ENCODE assay signal across 8 cellular contexts in the genomic region with DNA sequence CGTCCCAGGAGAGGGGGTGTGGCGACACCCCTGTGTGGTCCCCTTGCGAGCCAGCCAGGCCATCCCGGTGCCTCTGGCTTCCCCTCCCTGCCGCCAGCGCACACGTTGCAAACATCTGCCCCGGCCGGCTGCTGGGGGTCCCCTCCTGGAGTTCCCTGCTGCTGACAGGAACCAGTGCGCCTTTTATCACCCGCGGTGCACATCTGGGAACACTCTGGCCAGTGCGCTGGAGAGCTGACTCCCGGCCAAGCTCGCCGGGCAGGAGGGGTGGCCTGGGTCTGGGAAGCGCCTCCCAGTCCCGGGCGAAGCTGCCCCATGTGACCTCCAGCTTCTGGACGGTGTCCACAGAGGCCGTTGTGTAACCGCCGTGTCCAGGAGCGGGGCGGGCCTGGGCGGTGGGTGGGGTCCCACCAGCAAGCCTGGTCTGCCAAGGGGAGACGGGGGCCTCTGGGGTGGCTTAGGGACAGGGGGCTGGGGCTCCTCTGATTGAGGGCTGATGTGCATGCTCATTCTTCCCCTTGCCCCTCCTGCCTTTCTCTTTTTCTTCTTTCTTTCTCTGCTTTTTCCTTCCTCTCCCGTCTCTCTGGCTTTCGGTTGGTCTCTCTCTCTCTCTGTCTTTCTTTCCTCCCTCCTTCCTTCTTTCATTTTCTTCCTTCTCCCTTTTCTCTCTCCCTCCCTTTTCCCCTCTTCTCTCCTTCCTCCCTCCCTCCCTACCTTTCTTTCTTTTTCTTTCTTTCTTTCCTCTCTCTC. TPM values are rescaled to one million over a fixed set of nuclear protein-coding genes. Genes with fewer than 3 reads are reported as not detected.
DNase-seq lines count a peak whose midpoint lies in the region; ATAC-seq, FAIRE-seq and TF ChIP-seq lines count a peak whose summit lies in the region.

No MANE protein-coding gene starts in this region.

- H3K4me2 ChIP-seq in smooth muscle cell: peak overlapping the region; percentile 82

- peak overlapping the region; percentile 24 for H3K4me3 ChIP-seq in smooth muscle cell

- H3K36me3 ChIP-seq in smooth muscle cell (ENCODE audit: low read depth): no peaks in the 10 kb centered on the region

- peak overlapping the region in 2 of 5 experiments; percentile 24 to 40 for H3K4me3 Mint-ChIP-seq in brain
- no peak overlapping the region for H3K4me3 Mint-ChIP-seq in activated CD4-positive, alpha-beta T cell treated with anti-CD3 and anti-CD28 coated beads, Interleukin-2, amount 10 ng/mL, durations not matched to agents 7 days and 5 days

- no peaks in the 10 kb centered on the region for H3K27me3 ChIP-seq in smooth muscle cell (ENCODE audit: low read depth)

- peaks cover 39% of the 10 kb centered on the region for H3K4me1 Mint-ChIP-seq in brain
- H3K4me1 Mint-ChIP-seq in activated CD4-positive, alpha-beta T cell treated with anti-CD3 and anti-CD28 coated beads, Interleukin-2, amount 10 ng/mL, durations not matched to agents 7 days and 5 days: no peaks in the 10 kb centered on the region

- H3K27ac Mint-ChIP-seq in brain: peak overlapping the region in 3 of 5 experiments; percentile 20 to 94 (median 51)
- H3K27ac Mint-ChIP-seq in activated CD4-positive, alpha-beta T cell treated with anti-CD3 and anti-CD28 coated beads, Interleukin-2, amount 10 ng/mL, durations not matched to agents 7 days and 5 days: no peak overlapping the region

- H3K9me3 Mint-ChIP-seq in brain: peaks cover 0 to 24% (median 2%) of the 10 kb centered on the region in 5 experiments
- no peaks in the 10 kb centered on the region for H3K9me3 Mint-ChIP-seq in activated CD4-positive, alpha-beta T cell treated with anti-CD3 and anti-CD28 coated beads, Interleukin-2, amount 10 ng/mL, durations not matched to agents 7 days and 5 days

- peaks cover 8% of the 10 kb centered on the region for H3K27me3 Mint-ChIP-seq in brain
- H3K27me3 Mint-ChIP-seq in activated CD4-positive, alpha-beta T cell treated with anti-CD3 and anti-CD28 coated beads, Interleukin-2, amount 10 ng/mL, durations not matched to agents 7 days and 5 days: peaks cover 24% of the 10 kb centered on the region

- POLR2A ChIA-PET in activated CD4-positive, alpha-beta T cell treated with anti-CD3 and anti-CD28 coated beads, Interleukin-2, amount 10 ng/mL, durations not matched to agents 7 days and 5 days (lab: Charles Lee): no interaction called here

- no peaks in the 10 kb centered on the region for H3K36me3 Mint-ChIP-seq in brain
- H3K36me3 Mint-ChIP-seq in activated CD4-positive, alpha-beta T cell treated with anti-CD3 and anti-CD28 coated beads, Interleukin-2, amount 10 ng/mL, durations not matched to agents 7 days and 5 days (ENCODE audit: low read depth): no peaks in the 10 kb centered on the region

- H3K9me3 ChIP-seq in smooth muscle cell (replicated peaks; ENCODE audit: low read depth): no peaks in the 10 kb centered on the region

- H3K9ac ChIP-seq in smooth muscle cell (ENCODE audit: low read depth): no peak overlapping the region

- no peak for TF ChIP-seq POLR2A in GM12891 (IDR thresholded peaks at IDR 0.05; ENCODE audit: low read depth, low read length)

- no peak for ATAC-seq in HG03571 (IDR thresholded peaks at IDR 0.05; ENCODE audit: unreplicated experiment)

- no peak for FAIRE-seq in GM12891 (lab: Jason Lieb, UNC)

- DNase-seq in HCEC 1CT (peak; percentile 89), kidney tubule cell (ENCODE audit: low spot score) (peak; percentile 49), smooth muscle cell (lab: John Stamatoyannopoulos, UW; ENCODE audit: unreplicated experiment) (peak; percentile 68), GM12891 (ENCODE audit: insufficient read length, low spot score) (no peak), GM19238 (ENCODE audit: insufficient read length, low spot score) (no peak)
- DNase-seq in activated CD4-positive, alpha-beta T cell treated with anti-CD3 and anti-CD28 coated beads, Interleukin-2, amount 10 ng/mL, durations not matched to agents 7 days and 5 days: no peak

- peak overlapping the region; percentile 54 for H2AFZ ChIP-seq in smooth muscle cell (ENCODE audit: low read depth)

- H3K4me1 ChIP-seq in smooth muscle cell (ENCODE audit: low read depth): peaks cover 3% of the 10 kb centered on the region

- CTCF ChIA-PET in activated CD4-positive, alpha-beta T cell treated with anti-CD3 and anti-CD28 coated beads, Interleukin-2, amount 10 ng/mL, durations not matched to agents 7 days and 5 days (lab: Charles Lee): interaction anchor here (1.0 kb wide), 1 partner anchor 20 kb away, joined by 3 read pairs; no protein-coding TSS in a partner anchor

- no peaks in the 10 kb centered on the region for H3F3A ChIP-seq in smooth muscle cell (ENCODE audit: low read depth)

- no peak overlapping the region for H3K27ac ChIP-seq in smooth muscle cell (ENCODE audit: low read depth)

- WGBS in smooth muscle cell (ENCODE audit: low lambda C conversion rate): 25% methylated on average over 24 of the region's 29 CpGs

- no peaks in the 10 kb centered on the region for H4K20me1 ChIP-seq in smooth muscle cell (ENCODE audit: low read depth)

- no peaks in the 10 kb centered on the region for H3K79me2 ChIP-seq in smooth muscle cell (ENCODE audit: low read depth)

- TF ChIP-seq CTCF in brain (conservative IDR thresholded peaks at IDR 0.05) (no peak), smooth muscle cell (IDR thresholded peaks at IDR 0.05; ENCODE audit: borderline replicate concordance, insufficient read depth, poor library complexity, severe bottlenecking) (no peak)

TF ChIP-seq in GM12891, 5 proteins besides CTCF, POLR2A, EP300 and RAD21:
- TF ChIP-seq POLR2AphosphoS5 (IDR thresholded peaks at IDR 0.05; ENCODE audit: low read depth, low read length) (no peak), POU2F2 (IDR thresholded peaks at IDR 0.05; ENCODE audit: low read depth, low read length) (no peak), SPI1 (IDR thresholded peaks at IDR 0.05; ENCODE audit: low read depth, low read length) (no peak), TAF1 (IDR thresholded peaks at IDR 0.05; ENCODE audit: low read depth, low read length) (no peak), PAX5 (IDR thresholded peaks at IDR 0.05; ENCODE audit: insufficient read depth, low read length, severe bottlenecking) (no peak)

RNA-seq across cellular contexts. Expression of gene CIBAR2, which starts 25.2 kb away (rescaled TPM):
- polyA plus RNA-seq in brain (ENCODE audit: insufficient read depth, low read depth, low replicate concordance): 2.4 TPM
- not detected in 2 replicates for total RNA-seq in smooth muscle cell
- not detected in 2 replicates for polyA plus RNA-seq in smooth muscle cell
- not detected for total RNA-seq in activated CD4-positive, alpha-beta T cell treated with anti-CD3 and anti-CD28 coated beads, Interleukin-2, amount 10 ng/mL, durations not matched to agents 7 days and 5 days
- 0.21 TPM for polyA plus RNA-seq in GM12891 (2012; ENCODE audit: low read depth, missing spikeins)

Comparison
In these comparisons a context has a peak if more than half of its experiments do, and no peak if none do; other contexts are left out.
1. DNase-seq: peak in HCEC 1CT (single experiment), kidney tubule cell (single experiment) and smooth muscle cell (single experiment); none in activated CD4-positive, alpha-beta T cell treated with anti-CD3 and anti-CD28 coated beads, Interleukin-2, amount 10 ng/mL, durations not matched to agents 7 days and 5 days (single experiment), GM12891 (single experiment) and GM19238 (single experiment).